Comparison of ENCODE assay signal across 18 cellular contexts in the genomic region with DNA sequence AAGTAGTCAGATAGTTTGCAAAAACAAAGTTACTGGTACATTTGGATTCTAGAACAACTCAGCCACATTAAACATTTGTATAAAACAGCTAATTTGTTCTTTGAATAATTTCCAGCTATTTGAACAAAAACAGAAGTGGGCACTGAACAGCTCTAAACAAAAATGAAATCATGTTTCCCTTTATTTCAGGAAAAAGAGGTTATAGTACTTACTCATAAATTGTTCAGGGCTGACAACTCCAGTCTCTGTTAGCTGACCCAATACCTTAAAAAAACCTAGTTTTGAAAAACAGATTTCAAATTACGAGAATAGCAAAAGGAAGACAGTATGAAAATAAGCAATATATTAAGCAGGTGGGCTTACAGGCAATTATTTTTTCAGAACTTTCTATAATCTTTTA.
"Had no signal": no experiment of that assay in that cellular context is flagged by ENCODE, and none has a peak within 500 bp of the region (broad histone marks: within the 10 kb centered on the region; RNA-seq: fewer than 3 reads in every experiment).

No MANE protein-coding gene starts in this region.

- H3K27me3 ChIP-seq: esophagus squamous epithelium, foreskin keratinocyte, neutrophil, stomach, transverse colon had no signal

- H3K9me3 ChIP-seq: esophagus squamous epithelium, mucosa of descending colon, neutrophil, stomach, thoracic aorta, transverse colon had no signal

- FAIRE-seq: colon had no signal

- H3K27ac ChIP-seq: esophagus squamous epithelium, foreskin keratinocyte, neutrophil, skin epidermis, stomach, transverse colon had no signal

- H3K4me1 ChIP-seq: foreskin keratinocyte, stomach, transverse colon had no signal

- ATAC-seq: effector memory CD8-positive, alpha-beta T cell; foreskin keratinocyte; left colon; mucosa of descending colon; naive thymus-derived CD8-positive, alpha-beta T cell; sciatic nerve had no signal

- H3K36me3 ChIP-seq: neutrophil, transverse colon had no signal

- DNase-seq: effector memory CD8-positive, alpha-beta T cell; esophagus squamous epithelium; foreskin keratinocyte; immature natural killer cell; left colon; mammary epithelial cell; mucosa of descending colon; naive thymus-derived CD8-positive, alpha-beta T cell; posterior cingulate gyrus; stimulated activated naive CD4-positive, alpha-beta T cell; stomach; substantia nigra; transverse colon had no signal

- H3K4me3 ChIP-seq: esophagus squamous epithelium, mucosa of descending colon, skin epidermis, stomach, thoracic aorta, transverse colon had no signal
